8 cellular contexts compared by ENCODE assay signal in genomic region chr2:133266075-133266925, GRCh38.
DNase-seq lines count a peak whose midpoint lies in the region; ATAC-seq, FAIRE-seq and TF ChIP-seq lines count a peak whose summit lies in the region.

No MANE protein-coding gene starts in this region.

- no peak for FAIRE-seq in D721Med (lab: Jason Lieb, UNC)
- FAIRE-seq in pancreas (lab: Jason Lieb, UNC): no peak

- intact Hi-C loops in pancreas (cut with DNase I): no loop called here

- ATAC-seq in pancreas (peak; percentile 40 to 48 (median 46)), HG03342 (IDR thresholded peaks at IDR 0.05; ENCODE audit: unreplicated experiment) (no peak)

- DNase-seq in D721Med (ENCODE audit: insufficient read length, low spot score): no peak
- no peak for DNase-seq in NT2/D1 (ENCODE audit: low read depth, low spot score)
- DNase-seq in foreskin fibroblast: peak in 1 of 2 donors; percentile 28
- peak in 4 of 6 donors; percentile 9 to 63 (median 36) for DNase-seq in pancreas
- DNase-seq in HUDEP-2 (lab: John Stamatoyannopoulos, UW; ENCODE audit: unreplicated experiment in 76 of 76): no peak
- no peak for DNase-seq in midbrain (lab: John Stamatoyannopoulos, UW)
- no peak for DNase-seq in effector memory CD4-positive, alpha-beta T cell

- H3K9ac ChIP-seq in NT2/D1 (ENCODE audit: insufficient read length, low read depth): peak overlapping the region; percentile 77

- no peaks in the 10 kb centered on the region for H3K9me3 ChIP-seq in NT2/D1 (ENCODE audit: insufficient read depth, low read length)
- H3K9me3 ChIP-seq in pancreas: no peaks in the 10 kb centered on the region
- H3K9me3 ChIP-seq in effector memory CD4-positive, alpha-beta T cell (ENCODE audit: control insufficient read depth, low read length): no peaks in the 10 kb centered on the region

- H3K36me3 ChIP-seq in NT2/D1 (ENCODE audit: insufficient read depth, insufficient read length, low read length) (no peaks in the 10 kb centered on the region), pancreas (no peaks in the 10 kb centered on the region)
- no peaks in the 10 kb centered on the region for H3K36me3 ChIP-seq in effector memory CD4-positive, alpha-beta T cell (ENCODE audit: control insufficient read depth, insufficient read depth, low read length)

- peak; percentile 27 for TF ChIP-seq CTCF in D721Med (IDR thresholded peaks at IDR 0.05; ENCODE audit: insufficient read depth, missing control alignments)
- TF ChIP-seq CTCF in foreskin fibroblast (IDR thresholded peaks at IDR 0.05; ENCODE audit: low read depth, low read length): no peak
- no peak for TF ChIP-seq CTCF in pancreas (IDR thresholded peaks at IDR 0.05)

- H3K4me3 ChIP-seq in NT2/D1 (ENCODE audit: insufficient read length, low read depth): peak overlapping the region; percentile 70
- H3K4me3 ChIP-seq in foreskin fibroblast (ENCODE audit: low read depth in 1 of 2, low read length in 2 of 2): peak overlapping the region; percentile 50 to 58
- H3K4me3 ChIP-seq in pancreas: peak overlapping the region in 3 of 4 donors; percentile 10 to 29 (median 29)
- H3K4me3 ChIP-seq in effector memory CD4-positive, alpha-beta T cell (ENCODE audit: insufficient read depth, low read depth, low read length, poor library complexity, severe bottlenecking): no peak overlapping the region

- no peak overlapping the region for H3K27ac ChIP-seq in pancreas
- no peak overlapping the region for H3K27ac ChIP-seq in effector memory CD4-positive, alpha-beta T cell (ENCODE audit: insufficient read depth, low read length, poor library complexity, severe bottlenecking)

- no peaks in the 10 kb centered on the region for H3K27me3 ChIP-seq in NT2/D1 (ENCODE audit: insufficient read depth, insufficient read length)
- H3K27me3 ChIP-seq in pancreas: no peaks in the 10 kb centered on the region
- H3K27me3 ChIP-seq in effector memory CD4-positive, alpha-beta T cell (replicated peaks; ENCODE audit: control insufficient read depth, insufficient read depth, low read length, poor library complexity, severe bottlenecking): no peaks in the 10 kb centered on the region

- WGBS in pancreas, 2 donors: 1 to 3% methylated on average over 53 to 67 of the region's 67 CpGs

- no peaks in the 10 kb centered on the region for H3K4me1 ChIP-seq in NT2/D1 (ENCODE audit: insufficient read depth, insufficient read length)
- H3K4me1 ChIP-seq in pancreas: no peaks in the 10 kb centered on the region
- H3K4me1 ChIP-seq in effector memory CD4-positive, alpha-beta T cell (ENCODE audit: control insufficient read depth, insufficient read depth, low read length, poor library complexity, severe bottlenecking): no peaks in the 10 kb centered on the region

Comparison
In these comparisons a context has a peak if more than half of its experiments do, and no peak if none do; other contexts are left out.
1. DNase-seq: peak in pancreas (4 of 6); none in D721Med (single experiment), NT2/D1 (single experiment), HUDEP-2 (0 of 76), midbrain (single experiment) and effector memory CD4-positive, alpha-beta T cell (0 of 3).